In genomic region chr1:86503477-86504129, GRCh38 we compare ENCODE assay signal across 8 cellular contexts. TPM values are rescaled to one million over a fixed set of nuclear protein-coding genes. Genes with fewer than 3 reads are reported as not detected.
DNase-seq lines count a peak whose midpoint lies in the region; ATAC-seq, FAIRE-seq and TF ChIP-seq lines count a peak whose summit lies in the region.

No MANE protein-coding gene starts in this region.

- H3K9me3 ChIP-seq in MM.1S (replicated peaks; ENCODE audit: insufficient read depth, low read length): no peaks in the 10 kb centered on the region
- no peaks in the 10 kb centered on the region for H3K9me3 ChIP-seq in GM12878 (replicated peaks; ENCODE audit: control insufficient read depth, insufficient read depth, low read length)
- H3K9me3 ChIP-seq in spleen: no peaks in the 10 kb centered on the region

- H3K79me2 ChIP-seq in MM.1S (ENCODE audit: low read length) (no peaks in the 10 kb centered on the region), GM12878 (ENCODE audit: control insufficient read depth, insufficient read depth, low read length) (no peaks in the 10 kb centered on the region)

- H2AFZ ChIP-seq in MM.1S (ENCODE audit: low read length) (peak overlapping the region; percentile 32), GM12878 (ENCODE audit: control insufficient read depth, low read depth, low read length) (peak overlapping the region; percentile 98; the same call in 1 of the 2 replicates)

- H3K4me3 ChIP-seq in MM.1S (ENCODE audit: low read length) (peak overlapping the region; percentile 61), GM12878 (no peak overlapping the region; the same call in 1 of the 2 replicates), spleen (peak overlapping the region in 6 of 8 donors; percentile 21 to 66 (median 30))

- H3K36me3 ChIP-seq in MM.1S (replicated peaks; ENCODE audit: insufficient read depth, low read length) (no peaks in the 10 kb centered on the region), GM12878 (ENCODE audit: control insufficient read depth in 2 of 2, insufficient read depth in 2 of 2, low read length in 1 of 2) (no peaks in the 10 kb centered on the region), spleen (no peaks in the 10 kb centered on the region)

- TF ChIP-seq RAD21 in GM12878 (IDR thresholded peaks at IDR 0.05; ENCODE audit: insufficient read depth, low read depth, low read length): no peak

- BruUV-seq in GM12878 (replicated peaks; lab: Mats Ljungman, UMichigan): no TSS peak

- intact Hi-C loops in GM12878 (cut with micrococcal nuclease; ENCODE audit: unreplicated experiment): loop anchor here (5.0 to 10.0 kb wide), 4 partner anchors 184 to 581 kb away; partner anchors contain the start of gene SH3GLB1
- intact Hi-C loops in spleen (cut with DNase I; ENCODE audit: low total_unique reads): loop anchor here (10.0 kb wide), 2 partner anchors 129 to 181 kb away; no protein-coding TSS in a partner anchor

- RAD21 ChIA-PET in GM12878 (lab: Charles Lee; ENCODE audit: unreplicated experiment): no interaction called here

- in situ Hi-C loops in GM12878 (cut with MboI): loop anchor here (5.0 to 25.0 kb wide), 2 partner anchors 121 to 584 kb away; no protein-coding TSS in a partner anchor

- POLR2A ChIA-PET in GM12878 (lab: Charles Lee): no interaction called here

- H4K20me1 ChIP-seq in MM.1S (ENCODE audit: insufficient read depth, low read length): no peaks in the 10 kb centered on the region
- no peaks in the 10 kb centered on the region for H4K20me1 ChIP-seq in GM12878 (ENCODE audit: control insufficient read depth, insufficient read depth)

- 36% methylated on average over 17 of the region's 17 CpGs for WGBS in GM12878 (ENCODE audit: insufficient coverage, insufficient replicate concordance, low lambda C conversion rate, missing lambda C conversion rate)
- 31 to 54% (median 36%) methylated on average over 17 of the region's 17 CpGs for WGBS in spleen, 5 donors

- SMC1A ChIA-PET in GM12878 (lab: Charles Lee; ENCODE audit: uncharacterized antibody, unreplicated experiment): interaction anchor here (1.5 to 2.5 kb wide), 2 partner anchors 124 kb away, joined by 9 to 16 read pairs; no protein-coding TSS in a partner anchor

- CTCF ChIA-PET in GM12878 (lab: Yijun Ruan, JAX): interaction anchor here (1.2 to 11.1 kb wide), 5 partner anchors 30 to 203 kb away, joined by 6 to 104 read pairs (median 28); partner anchors contain the start of gene SH3GLB1

- H3K9ac ChIP-seq in MM.1S (ENCODE audit: low read length) (peak overlapping the region; percentile 39), GM12878 (ENCODE audit: control insufficient read depth, insufficient read depth, low read length) (no peak overlapping the region)

- no peak for TF ChIP-seq EP300 in GM12878 (IDR thresholded peaks at IDR 0.05; ENCODE audit: borderline replicate concordance in 1 of 2, control insufficient read depth in 1 of 2, low read depth in 2 of 2, low read length in 2 of 2)

- H3F3A ChIP-seq in MM.1S (ENCODE audit: insufficient read depth, low read length): peaks cover 3% of the 10 kb centered on the region; the same call in 1 of the 2 replicates

- H3K9me2 ChIP-seq in MM.1S (replicated peaks; ENCODE audit: insufficient read depth, low read length): no peaks in the 10 kb centered on the region

- no peak for TF ChIP-seq POLR2A in GM12878 (IDR thresholded peaks at IDR 0.05; ENCODE audit: low read depth, low read length)
- TF ChIP-seq POLR2A in spleen (IDR thresholded peaks at IDR 0.05): no peak
- TF ChIP-seq POLR2A in erythroblast (IDR thresholded peaks at IDR 0.05; ENCODE audit: low read length): no peak

- peak overlapping the region; percentile 66 for H3K4me2 ChIP-seq in MM.1S (ENCODE audit: low read depth, low read length)
- peak overlapping the region; percentile 83 for H3K4me2 ChIP-seq in GM12878 (ENCODE audit: control insufficient read depth, insufficient read depth)

- H3K27me3 ChIP-seq in MM.1S (replicated peaks; ENCODE audit: insufficient read depth, low read length) (peaks cover 6% of the 10 kb centered on the region; the same call in 1 of the 2 replicates), GM12878 (replicated peaks in 1 of 2; ENCODE audit: control insufficient read depth in 2 of 2, insufficient read depth in 2 of 2, low read length in 1 of 2) (peaks cover 0 to 2% of the 10 kb centered on the region in 2 experiments; a peak in 3 of 4 replicates), spleen (replicated peaks in 1 of 7) (peaks cover 0 to 4% (median 0%) of the 10 kb centered on the region in 7 donors)

- TF ChIP-seq CTCF in MM.1S (IDR thresholded peaks at IDR 0.05; ENCODE audit: low read length) (no peak), GM12878 (IDR thresholded peaks at IDR 0.05 in 2 of 3, conservative IDR thresholded peaks at IDR 0.05 in 1 of 3; ENCODE audit: control insufficient read depth in 2 of 3, extremely low read depth in 1 of 3, insufficient read depth in 1 of 3, low read depth in 3 of 3, low read length in 3 of 3) (no peak), spleen (IDR thresholded peaks at IDR 0.05 in 8 of 11, conservative IDR thresholded peaks at IDR 0.05 in 3 of 11) (no peak)

- no peak for FAIRE-seq in GM12878 (lab: Jason Lieb, UNC)

- H3K4me1 ChIP-seq in MM.1S (ENCODE audit: low read length): no peaks in the 10 kb centered on the region
- H3K4me1 ChIP-seq in GM12878 (ENCODE audit: control insufficient read depth, insufficient read depth, low read length): no peaks in the 10 kb centered on the region
- H3K4me1 ChIP-seq in spleen: peaks cover 0 to 32% (median 12%) of the 10 kb centered on the region in 6 donors

- no peak for DNase-seq in MM.1S
- DNase-seq in GM12878 (ENCODE audit: low read depth, low spot score): no peak
- DNase-seq in iris pigment epithelial cell (ENCODE audit: low read depth): peak; percentile 19
- DNase-seq in spleen: peak; percentile 81
- no peak for DNase-seq in erythroblast (lab: John Stamatoyannopoulos, UW)
- no peak for DNase-seq in DMS153 (lab: John Stamatoyannopoulos, UW)
- DNase-seq in COR-L47 (lab: John Stamatoyannopoulos, UW): no peak

- ATAC-seq in GM12878: peak; percentile 17; the same call in 2 of the 3 replicates
- no peak for ATAC-seq in HG03139 (IDR thresholded peaks at IDR 0.05; ENCODE audit: unreplicated experiment)

- peak overlapping the region; percentile 53; the same call in 1 of the 2 replicates for H3K27ac ChIP-seq in MM.1S (ENCODE audit: low read length)
- H3K27ac ChIP-seq in GM12878 (ENCODE audit: control insufficient read depth, insufficient read depth): no peak overlapping the region
- H3K27ac ChIP-seq in spleen: peak overlapping the region; percentile 4 to 71 (median 63)

TF ChIP-seq in GM12878, 131 proteins besides CTCF, POLR2A, EP300 and RAD21 (continues in another document):
- no peak for TF ChIP-seq SP1 (IDR thresholded peaks at IDR 0.05; ENCODE audit: low read depth, low read length)
- no peak for TF ChIP-seq RELB (IDR thresholded peaks at IDR 0.05; ENCODE audit: low read depth)

RNA-seq across cellular contexts. Expression of gene CLCA1, which starts 34.9 kb away (rescaled TPM):
- not detected in 2 replicates for total RNA-seq in GM12878 (2013; cell fraction: nucleolus; rRNA removed)
- total RNA-seq in GM12878 (2014; rRNA removed) (not detected in 2 replicates), GM12878 (2014; rRNA removed; fragmentation: Illumina TruSeq; extraction: Trizol) (not detected in 2 replicates), GM12878 (2021) (0.13 and 0.27 TPM in 2 replicates), spleen (not detected)
- not detected for polyA plus RNA-seq in GM12878 (2011; ENCODE audit: low read depth)
- polyA plus RNA-seq in GM12878 (2011; rRNA removed) (not detected in 2 replicates), GM12878 (2014; fragmentation: Illumina TruSeq; extraction: Trizol) (not detected in 2 replicates), GM12878 (2014; fragmentation: Nextera tagmentation; extraction: Ambion mirVana) (not detected), GM12878 (2014; rRNA removed) (not detected in 2 replicates), GM12878 (2016; fragmentation: Nextera tagmentation; extraction: Ambion mirVana) (not detected), spleen (under 1 TPM in 1 of 3 donors, not detected in 2; 0.13 TPM)
- 0.03 TPM in 1 of 2 replicates, not detected in the other for polyA plus RNA-seq in GM12878 (2011; cell fraction: cytosol; rRNA removed)
- polyA plus RNA-seq in GM12878 (2011; cell fraction: nucleus; rRNA removed): not detected in 2 replicates
- polyA plus RNA-seq in GM12878 (2012): not detected in 2 replicates
- not detected in 2 replicates for polyA minus RNA-seq in GM12878 (2011; rRNA and poly(A)+ RNA removed)
- polyA minus RNA-seq in GM12878 (2011; cell fraction: cytosol; rRNA and poly(A)+ RNA removed): not detected in 2 replicates
- polyA minus RNA-seq in GM12878 (2011; cell fraction: nucleus; rRNA and poly(A)+ RNA removed): not detected in 2 replicates

RNA-seq across cellular contexts. Expression of gene CLCA4, which starts 43.3 kb away (rescaled TPM):
- not detected in 2 replicates for total RNA-seq in GM12878 (2013; cell fraction: nucleolus; rRNA removed)
- total RNA-seq in GM12878 (2014; rRNA removed) (not detected in 2 replicates), GM12878 (2014; rRNA removed; fragmentation: Illumina TruSeq; extraction: Trizol) (not detected in 2 replicates), GM12878 (2021) (0.05 TPM in 1 of 2 replicates, not detected in the other), spleen (under 1 TPM in 1 of 7 donors, not detected in 6; 0.10 TPM)
- polyA plus RNA-seq in GM12878 (2011; ENCODE audit: low read depth): not detected
- polyA plus RNA-seq in GM12878 (2011; rRNA removed) (not detected in 2 replicates), GM12878 (2014; fragmentation: Illumina TruSeq; extraction: Trizol) (0.01 TPM in 1 of 2 replicates, not detected in the other), GM12878 (2014; fragmentation: Nextera tagmentation; extraction: Ambion mirVana) (not detected), GM12878 (2014; rRNA removed) (0.08 TPM in 1 of 2 replicates, not detected in the other), GM12878 (2016; fragmentation: Nextera tagmentation; extraction: Ambion mirVana) (not detected), spleen (under 1 TPM; 0.03 to 0.22 (median 0.09) TPM)
- not detected in 2 replicates for polyA plus RNA-seq in GM12878 (2011; cell fraction: cytosol; rRNA removed)
- not detected in 2 replicates for polyA plus RNA-seq in GM12878 (2011; cell fraction: nucleus; rRNA removed)
- not detected in 2 replicates for polyA plus RNA-seq in GM12878 (2012)
- not detected in 2 replicates for polyA minus RNA-seq in GM12878 (2011; rRNA and poly(A)+ RNA removed)
- not detected in 2 replicates for polyA minus RNA-seq in GM12878 (2011; cell fraction: cytosol; rRNA and poly(A)+ RNA removed)
- not detected in 2 replicates for polyA minus RNA-seq in GM12878 (2011; cell fraction: nucleus; rRNA and poly(A)+ RNA removed)

Comparison
In these comparisons a context has a peak if more than half of its experiments do, and no peak if none do; other contexts are left out.
1. DNase-seq: peak in iris pigment epithelial cell (single experiment) and spleen (single experiment); none in MM.1S (single experiment), GM12878 (single experiment), erythroblast (0 of 2), DMS153 (single experiment) and COR-L47 (single experiment).